31 cellular contexts compared by ENCODE assay signal in the genomic region with DNA sequence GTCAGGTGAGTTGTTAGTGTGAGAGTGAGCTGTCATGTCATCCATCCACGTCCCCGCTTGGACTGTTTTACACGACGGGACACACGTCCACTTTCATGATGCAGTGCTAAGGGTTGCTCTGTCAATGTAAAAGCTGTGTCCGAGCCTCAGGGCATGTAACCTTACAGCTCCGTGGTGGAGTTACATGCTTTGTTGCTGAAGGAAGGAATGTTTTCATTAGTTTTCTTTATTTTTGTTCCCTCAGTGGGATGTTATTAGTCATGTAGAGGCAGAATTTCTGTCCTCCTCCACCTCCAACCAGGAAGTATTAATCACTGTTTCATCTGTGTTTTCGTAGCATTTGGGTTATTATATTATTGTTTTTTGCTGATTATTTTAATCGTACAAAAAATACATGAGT.
"Had no signal": no experiment of that assay in that cellular context is flagged by ENCODE, and none has a peak within 500 bp of the region (broad histone marks: within the 10 kb centered on the region; RNA-seq: fewer than 3 reads in every experiment).

No MANE protein-coding gene starts in this region.

- H3K4me3 ChIP-seq: ascending aorta, cardiac muscle cell, left lung, lung, neural progenitor cell, psoas muscle, sigmoid colon, suprapubic skin, tibial artery, upper lobe of right lung had no signal

- H3K27ac ChIP-seq: ascending aorta, cardiac muscle cell, left lung, neural progenitor cell, parathyroid adenoma, psoas muscle, sigmoid colon, suprapubic skin, tibial artery, upper lobe of right lung had no signal

- H3K4me2 ChIP-seq: neural progenitor cell had no signal

- H3K79me2 ChIP-seq: parathyroid adenoma had no signal

- H3K9me3 Mint-ChIP-seq: neural progenitor cell had no signal

- H3K36me3 Mint-ChIP-seq: activated naive CD8-positive, alpha-beta T cell; immature natural killer cell; naive thymus-derived CD4-positive, alpha-beta T cell; neural progenitor cell; T-cell had no signal

- H3K9me3 ChIP-seq: ascending aorta, psoas muscle, sigmoid colon, tibial artery, upper lobe of right lung had no signal

- ATAC-seq: effector memory CD8-positive, alpha-beta T cell; left lung; naive thymus-derived CD4-positive, alpha-beta T cell; psoas muscle; T-cell; upper lobe of right lung had no signal

- H3K4me1 Mint-ChIP-seq: immature natural killer cell; naive thymus-derived CD4-positive, alpha-beta T cell; neural progenitor cell; T-cell had no signal

- H3K4me3 Mint-ChIP-seq: activated naive CD8-positive, alpha-beta T cell; effector memory CD8-positive, alpha-beta T cell; immature natural killer cell; naive thymus-derived CD4-positive, alpha-beta T cell; neural progenitor cell; T-cell had no signal

- H3K36me3 ChIP-seq: ascending aorta, cardiac muscle cell, left lung, neural progenitor cell, sigmoid colon, suprapubic skin, tibial artery, upper lobe of right lung had no signal

- H3K27me3 Mint-ChIP-seq: activated naive CD8-positive, alpha-beta T cell; effector memory CD8-positive, alpha-beta T cell; naive thymus-derived CD4-positive, alpha-beta T cell; T-cell had no signal

- DNase-seq: activated CD4-positive, alpha-beta T cell treated with anti-CD3 and anti-CD28 coated beads for 4 hours; activated CD4-positive, alpha-beta T cell treated with anti-CD3 and anti-CD28 coated beads, Interleukin-2, amount 50 U/mL, for 4 hours; activated CD8-positive, alpha-beta memory T cell treated with anti-CD3 and anti-CD28 coated beads for 24 hours; activated effector memory CD4-positive, alpha-beta T cell treated with Interleukin-2 at 50 U/mL for 16 hours; activated naive CD4-positive, alpha-beta T cell treated with Interleukin-2 at 50 U/mL for 16 hours; cerebellar nuclear complex; cortex of kidney; effector memory CD8-positive, alpha-beta T cell; head of caudate nucleus; hypothalamus; immature natural killer cell; kidney; left lung; naive thymus-derived CD4-positive, alpha-beta T cell; occipital lobe; psoas muscle; sigmoid colon; small intestine; stimulated activated CD4-positive, alpha-beta T cell treated with anti-CD3 and anti-CD28 coated beads, Interleukin-15, amount 100 ng/mL, for 24 hours; stimulated activated CD4-positive, alpha-beta T cell treated with anti-CD3 and anti-CD28 coated beads, Interleukin-2, amount 100 ng/mL, for 24 hours; stimulated activated naive CD4-positive, alpha-beta T cell; T-cell; tibial artery; upper lobe of right lung had no signal

- H3K27me3 ChIP-seq: ascending aorta, cardiac muscle cell, left lung, neural progenitor cell, sigmoid colon, suprapubic skin, tibial artery, upper lobe of right lung had no signal

- H2AFZ ChIP-seq: neural progenitor cell, parathyroid adenoma had no signal

- H3K27ac Mint-ChIP-seq: activated naive CD8-positive, alpha-beta T cell; effector memory CD8-positive, alpha-beta T cell; immature natural killer cell; naive thymus-derived CD4-positive, alpha-beta T cell; neural progenitor cell; T-cell had no signal

- H3K9ac ChIP-seq: neural progenitor cell, parathyroid adenoma had no signal

- H3K4me1 ChIP-seq: ascending aorta, left lung, neural progenitor cell, parathyroid adenoma, psoas muscle, sigmoid colon, suprapubic skin, tibial artery, upper lobe of right lung had no signal
